In the genomic region with DNA sequence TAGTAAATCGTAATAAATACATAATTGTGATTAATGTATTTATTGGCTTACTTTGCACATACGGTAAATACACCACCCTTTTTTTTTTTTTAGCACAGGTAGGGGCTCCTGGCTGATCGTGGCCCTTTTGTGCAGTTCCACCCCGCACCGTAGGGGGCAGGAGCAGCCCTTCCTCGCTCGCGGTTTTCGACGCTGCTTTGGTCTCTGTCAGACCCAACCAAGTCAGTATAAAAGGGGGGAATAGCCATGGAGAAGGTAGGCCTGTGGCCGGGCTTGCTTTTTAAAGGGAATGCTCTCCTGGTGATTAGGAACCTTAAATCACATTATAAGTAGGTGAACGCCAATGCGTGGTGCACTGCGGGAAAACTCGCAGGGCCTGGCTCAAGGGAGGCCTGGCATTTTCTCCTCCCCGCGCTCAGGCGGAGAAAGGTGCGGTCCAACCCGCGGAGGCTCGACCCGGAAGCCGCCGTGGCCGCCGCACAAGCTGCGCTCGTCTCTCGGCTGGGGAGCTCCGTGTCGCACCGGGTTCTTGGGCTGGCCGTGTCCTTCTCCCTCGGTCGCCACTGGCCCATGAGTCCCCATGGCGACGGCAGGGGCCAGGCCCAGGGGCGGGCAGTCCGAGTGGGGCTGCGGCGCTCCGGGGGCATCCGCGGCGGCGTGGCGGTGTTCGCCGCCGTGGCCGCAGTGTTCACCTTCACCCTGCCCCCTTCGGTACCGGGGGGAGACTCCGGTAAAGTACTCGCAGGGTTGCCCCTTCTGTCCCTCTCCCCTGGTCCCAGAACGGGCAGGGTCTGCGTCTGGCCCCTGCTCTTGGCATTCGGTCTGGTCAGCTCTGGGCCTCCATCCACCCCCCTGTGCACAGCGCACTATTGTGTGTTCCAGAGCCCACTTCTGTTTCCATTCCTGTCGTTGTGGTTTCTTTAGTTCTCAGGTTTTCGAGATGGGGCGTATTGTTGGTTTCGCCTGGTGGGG, we compare ENCODE assay signal across 8 cellular contexts. TPM values are rescaled to one million over a fixed set of nuclear protein-coding genes. Genes with fewer than 3 reads are reported as not detected.
DNase-seq lines count a peak whose midpoint lies in the region; ATAC-seq and TF ChIP-seq lines count a peak whose summit lies in the region.

A gene (plus strand): TSS at position 454 of the 972 bp plus-strand sequence. CDS start 117 bp downstream, at position 571.

- peaks cover 47% of the 10 kb centered on the region for H4K20me1 ChIP-seq in BLaER1

- DNase-seq in GM19238 (ENCODE audit: insufficient read length, low spot score) (peak; percentile 77), NCI-H510A treated with DMSO at 0.1 percent for 48 hours (lab: John Stamatoyannopoulos, UW) (peak; percentile 91), colonic mucosa (peak; percentile 92)
- DNase-seq in activated CD4-positive, alpha-beta T cell treated with anti-CD3 and anti-CD28 coated beads for 4 hours, result peak; percentile 85 to 92
- peak; percentile 84 to 86 for DNase-seq in stimulated activated CD4-positive, alpha-beta T cell treated with anti-CD3 and anti-CD28 coated beads, Interleukin-1b, Interleukin-23, amount 100 ng/mL, for 4 hours (ENCODE audit: low read depth in 2 of 2)

- TF ChIP-seq CTCF in colonic mucosa (IDR thresholded peaks at IDR 0.05), result peak; percentile 94

- no peaks in the 10 kb centered on the region for H3K36me3 ChIP-seq in BLaER1
- no peaks in the 10 kb centered on the region for H3K36me3 ChIP-seq in colonic mucosa

- H3K27me3 ChIP-seq in BLaER1 (no peaks in the 10 kb centered on the region), colonic mucosa (no peaks in the 10 kb centered on the region), layer of hippocampus (ENCODE audit: control insufficient read depth, insufficient read depth, low read length) (no peaks in the 10 kb centered on the region)

- H3K27ac ChIP-seq in BLaER1, result peak within 1 kb of the TSS; percentile 99
- peak within 1 kb of the TSS; percentile 67 for H3K27ac ChIP-seq in colonic mucosa
- H3K27ac ChIP-seq in layer of hippocampus (ENCODE audit: low read depth, low read length), result peak within 1 kb of the TSS; percentile 92

- H3K9ac ChIP-seq in BLaER1 (peak within 1 kb of the TSS; percentile 98), colonic mucosa (ENCODE audit: low read depth in 2 of 2, low read length in 2 of 2) (peak within 1 kb of the TSS; percentile 94 to 98)

- peak within 1 kb of the TSS; percentile 85 for H3K4me2 ChIP-seq in BLaER1

- no peaks in the 10 kb centered on the region for H3K9me3 ChIP-seq in BLaER1
- H3K9me3 ChIP-seq in colonic mucosa, result no peaks in the 10 kb centered on the region

- H3K4me3 ChIP-seq in BLaER1 (peak within 1 kb of the TSS; percentile 98), colonic mucosa (peak within 1 kb of the TSS; percentile 99)

- intact Hi-C loops in colonic mucosa (cut with DNase I), result no loop called here

- ATAC-seq in HG03442 (IDR thresholded peaks at IDR 0.05; ENCODE audit: unreplicated experiment), result peak; percentile 85

- H3K4me1 ChIP-seq in BLaER1 (peaks cover 18% of the 10 kb centered on the region), colonic mucosa (peaks cover 3% of the 10 kb centered on the region)

RNA-seq across cellular contexts. Expression of the gene that starts here (rescaled TPM):
- 10 to 100 TPM; 21.1 to 21.5 TPM for total RNA-seq in colonic mucosa

Comparison
In these comparisons a context has a peak if more than half of its experiments do, and no peak if none do; other contexts are left out.
1. Peak in every context shown above with its lines: DNase-seq, ATAC-seq, H3K4me3 ChIP-seq and H3K27ac ChIP-seq.